Comparison of ENCODE assay signal across 1 cellular context in the genomic region with DNA sequence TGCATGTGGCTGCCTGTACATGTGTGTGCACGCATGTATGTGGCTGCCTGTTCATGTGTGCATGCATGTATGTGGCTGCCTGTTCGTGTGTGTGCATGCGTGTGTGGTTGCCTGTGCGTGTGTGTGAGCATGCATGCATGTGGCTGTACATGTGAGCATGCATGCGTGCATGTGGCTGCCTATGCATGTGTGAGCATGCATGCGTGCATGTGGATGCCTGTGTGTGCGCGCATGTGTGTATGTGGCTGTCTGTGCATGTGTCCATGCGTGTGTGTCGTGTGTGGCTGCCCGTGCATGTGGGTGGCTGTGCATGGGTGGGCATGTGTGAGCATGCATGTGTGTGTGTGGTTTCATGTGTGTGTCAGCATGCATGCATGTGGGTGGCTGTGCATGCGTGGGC.
TF ChIP-seq lines count a peak whose summit lies in the region.

No MANE protein-coding gene starts in this region.

TF ChIP-seq in H1, 55 proteins besides CTCF, POLR2A, EP300 and RAD21 (continued from another document):
- TF ChIP-seq BACH1 (IDR thresholded peaks at IDR 0.05; ENCODE audit: low read length): no peak
- TF ChIP-seq RFX5 (IDR thresholded peaks at IDR 0.05; ENCODE audit: borderline replicate concordance, low read depth, low read length): no peak
- no peak for TF ChIP-seq MAX (IDR thresholded peaks at IDR 0.05)
- no peak for TF ChIP-seq SIX5 (IDR thresholded peaks at IDR 0.05; ENCODE audit: low read depth, low read length)
- no peak for TF ChIP-seq SIRT6 (IDR thresholded peaks at IDR 0.05; ENCODE audit: low read length)
- no peak for TF ChIP-seq POU5F1 (IDR thresholded peaks at IDR 0.05; ENCODE audit: low read depth, low read length)
- no peak for TF ChIP-seq TCF12 (IDR thresholded peaks at IDR 0.05; ENCODE audit: low read depth, low read length)
- TF ChIP-seq HDAC2 (IDR thresholded peaks at IDR 0.05; ENCODE audit: borderline replicate concordance in 1 of 2, low read depth in 2 of 2, low read length in 2 of 2): no peak
- no peak for TF ChIP-seq TBP (IDR thresholded peaks at IDR 0.05; ENCODE audit: low read depth, low read length)
